1 cellular context compared by ENCODE assay signal in genomic region chr1:12591267-12591938, GRCh38.
A peak's percentile ranks its signal among the peaks of the same experiment; 100 is the strongest.
TF ChIP-seq lines count a peak whose summit lies in the region.

No MANE protein-coding gene starts in this region.

TF ChIP-seq in HepG2, 621 proteins besides CTCF, POLR2A, EP300 and RAD21:
- TF ChIP-seq, protein P1, sequence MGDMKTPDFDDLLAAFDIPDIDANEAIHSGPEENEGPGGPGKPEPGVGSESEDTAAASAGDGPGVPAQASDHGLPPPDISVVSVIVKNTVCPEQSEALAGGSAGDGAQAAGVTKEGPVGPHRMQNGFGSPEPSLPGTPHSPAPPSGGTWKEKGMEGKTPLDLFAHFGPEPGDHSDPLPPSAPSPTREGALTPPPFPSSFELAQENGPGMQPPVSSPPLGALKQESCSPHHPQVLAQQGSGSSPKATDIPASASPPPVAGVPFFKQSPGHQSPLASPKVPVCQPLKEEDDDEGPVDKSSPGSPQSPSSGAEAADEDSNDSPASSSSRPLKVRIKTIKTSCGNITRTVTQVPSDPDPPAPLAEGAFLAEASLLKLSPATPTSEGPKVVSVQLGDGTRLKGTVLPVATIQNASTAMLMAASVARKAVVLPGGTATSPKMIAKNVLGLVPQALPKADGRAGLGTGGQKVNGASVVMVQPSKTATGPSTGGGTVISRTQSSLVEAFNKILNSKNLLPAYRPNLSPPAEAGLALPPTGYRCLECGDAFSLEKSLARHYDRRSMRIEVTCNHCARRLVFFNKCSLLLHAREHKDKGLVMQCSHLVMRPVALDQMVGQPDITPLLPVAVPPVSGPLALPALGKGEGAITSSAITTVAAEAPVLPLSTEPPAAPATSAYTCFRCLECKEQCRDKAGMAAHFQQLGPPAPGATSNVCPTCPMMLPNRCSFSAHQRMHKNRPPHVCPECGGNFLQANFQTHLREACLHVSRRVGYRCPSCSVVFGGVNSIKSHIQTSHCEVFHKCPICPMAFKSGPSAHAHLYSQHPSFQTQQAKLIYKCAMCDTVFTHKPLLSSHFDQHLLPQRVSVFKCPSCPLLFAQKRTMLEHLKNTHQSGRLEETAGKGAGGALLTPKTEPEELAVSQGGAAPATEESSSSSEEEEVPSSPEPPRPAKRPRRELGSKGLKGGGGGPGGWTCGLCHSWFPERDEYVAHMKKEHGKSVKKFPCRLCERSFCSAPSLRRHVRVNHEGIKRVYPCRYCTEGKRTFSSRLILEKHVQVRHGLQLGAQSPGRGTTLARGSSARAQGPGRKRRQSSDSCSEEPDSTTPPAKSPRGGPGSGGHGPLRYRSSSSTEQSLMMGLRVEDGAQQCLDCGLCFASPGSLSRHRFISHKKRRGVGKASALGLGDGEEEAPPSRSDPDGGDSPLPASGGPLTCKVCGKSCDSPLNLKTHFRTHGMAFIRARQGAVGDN (CRISPR knock-in tag; IDR thresholded peaks at IDR 0.05), result 0 out of 2 replicates have a peak, but pooled peaks have one; percentile 16
- TF ChIP-seq ZNF564 (CRISPR knock-in tag; IDR thresholded peaks at IDR 0.05), result no peak
- TF ChIP-seq SMC3 (IDR thresholded peaks at IDR 0.05; ENCODE audit: low read length), result no peak
- TF ChIP-seq NCOA2 (CRISPR knock-in tag; IDR thresholded peaks at IDR 0.05), result no peak
- TF ChIP-seq PHF20 (CRISPR knock-in tag; IDR thresholded peaks at IDR 0.05), result no peak
- no peak for TF ChIP-seq SAP130 (CRISPR knock-in tag; IDR thresholded peaks at IDR 0.05; ENCODE audit: low read depth)
- TF ChIP-seq, protein P2, sequence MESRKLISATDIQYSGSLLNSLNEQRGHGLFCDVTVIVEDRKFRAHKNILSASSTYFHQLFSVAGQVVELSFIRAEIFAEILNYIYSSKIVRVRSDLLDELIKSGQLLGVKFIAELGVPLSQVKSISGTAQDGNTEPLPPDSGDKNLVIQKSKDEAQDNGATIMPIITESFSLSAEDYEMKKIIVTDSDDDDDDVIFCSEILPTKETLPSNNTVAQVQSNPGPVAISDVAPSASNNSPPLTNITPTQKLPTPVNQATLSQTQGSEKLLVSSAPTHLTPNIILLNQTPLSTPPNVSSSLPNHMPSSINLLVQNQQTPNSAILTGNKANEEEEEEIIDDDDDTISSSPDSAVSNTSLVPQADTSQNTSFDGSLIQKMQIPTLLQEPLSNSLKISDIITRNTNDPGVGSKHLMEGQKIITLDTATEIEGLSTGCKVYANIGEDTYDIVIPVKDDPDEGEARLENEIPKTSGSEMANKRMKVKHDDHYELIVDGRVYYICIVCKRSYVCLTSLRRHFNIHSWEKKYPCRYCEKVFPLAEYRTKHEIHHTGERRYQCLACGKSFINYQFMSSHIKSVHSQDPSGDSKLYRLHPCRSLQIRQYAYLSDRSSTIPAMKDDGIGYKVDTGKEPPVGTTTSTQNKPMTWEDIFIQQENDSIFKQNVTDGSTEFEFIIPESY (CRISPR knock-in tag; IDR thresholded peaks at IDR 0.05), result peak; percentile 53; the same call in 1 of the 2 replicates
- 0 out of 2 replicates have a peak, but pooled peaks have one; percentile 27 for TF ChIP-seq POLR2G (IDR thresholded peaks at IDR 0.05; ENCODE audit: low read depth, low read length)
- peak; percentile 77 for TF ChIP-seq AGO2 (optimal IDR thresholded peaks at IDR 0.05; ENCODE audit: low read depth, low read length)
- TF ChIP-seq, protein P3, sequence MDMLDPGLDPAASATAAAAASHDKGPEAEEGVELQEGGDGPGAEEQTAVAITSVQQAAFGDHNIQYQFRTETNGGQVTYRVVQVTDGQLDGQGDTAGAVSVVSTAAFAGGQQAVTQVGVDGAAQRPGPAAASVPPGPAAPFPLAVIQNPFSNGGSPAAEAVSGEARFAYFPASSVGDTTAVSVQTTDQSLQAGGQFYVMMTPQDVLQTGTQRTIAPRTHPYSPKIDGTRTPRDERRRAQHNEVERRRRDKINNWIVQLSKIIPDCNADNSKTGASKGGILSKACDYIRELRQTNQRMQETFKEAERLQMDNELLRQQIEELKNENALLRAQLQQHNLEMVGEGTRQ (IDR thresholded peaks at IDR 0.05; ENCODE audit: low read depth, low read length), result no peak
- TF ChIP-seq, protein P3 (CRISPR knock-in tag; IDR thresholded peaks at IDR 0.05; ENCODE audit: borderline replicate concordance), result no peak
- TF ChIP-seq RBM22 (optimal IDR thresholded peaks at IDR 0.05; ENCODE audit: low read length), result peak; percentile 18
